ENCODE assay signal across 24 cellular contexts in the genomic region with DNA sequence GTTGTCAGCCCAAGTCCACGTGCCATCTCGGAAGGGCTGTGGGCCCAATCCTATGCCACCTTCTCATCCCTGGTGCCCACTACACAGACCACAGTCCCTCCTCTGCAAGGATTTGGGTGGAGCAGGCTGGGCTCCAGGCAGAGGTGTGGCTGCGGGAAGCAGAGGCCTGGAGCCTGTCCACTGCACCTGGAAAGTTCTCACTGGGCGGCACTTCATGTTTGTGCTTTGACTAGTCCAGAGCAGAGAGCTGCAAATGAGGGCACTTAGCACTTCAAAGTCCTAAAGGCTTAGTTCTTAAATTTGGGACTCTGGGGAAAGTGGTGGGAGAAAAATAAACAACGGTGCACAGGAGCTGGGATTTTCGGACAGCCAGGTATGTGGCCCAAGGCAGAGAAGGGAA.
A peak's percentile ranks its signal among the peaks of the same experiment; 100 is the strongest.
DNase-seq lines count a peak whose midpoint lies in the region; ATAC-seq, FAIRE-seq and TF ChIP-seq lines count a peak whose summit lies in the region.
"Had no signal": no experiment of that assay in that cellular context is flagged by ENCODE, and none has a peak within 500 bp of the region (broad histone marks: within the 10 kb centered on the region; RNA-seq: fewer than 3 reads in every experiment).

No MANE protein-coding gene starts in this region.

- H3K9me3 ChIP-seq in HepG2 (ENCODE audit: low read length) = no peaks in the 10 kb centered on the region
- H3K9me3 ChIP-seq in right lobe of liver = no peaks in the 10 kb centered on the region
- no peaks in the 10 kb centered on the region for H3K9me3 ChIP-seq in body of pancreas
- H3K9me3 ChIP-seq in esophagus muscularis mucosa = no peaks in the 10 kb centered on the region
- H3K9me3 ChIP-seq in upper lobe of left lung = no peaks in the 10 kb centered on the region
- H3K9me3 ChIP-seq in MG63 = no peaks in the 10 kb centered on the region
- H3K9me3 ChIP-seq: A549, Caco-2 had no signal

- intact Hi-C loops in HepG2 (cut with micrococcal nuclease; ENCODE audit: unreplicated experiment) (no loop called here), right lobe of liver (cut with DNase I) (no loop called here), body of pancreas (cut with DNase I) (no loop called here), esophagus muscularis mucosa (cut with DNase I) (no loop called here)

- no peak overlapping the region for H3K27ac ChIP-seq in HepG2 (ENCODE audit: extremely low read length, insufficient read depth, low read length)
- H3K27ac ChIP-seq in right lobe of liver = no peak overlapping the region
- H3K27ac ChIP-seq in body of pancreas = peak overlapping the region in 3 of 4 donors; percentile 2 to 41 (median 30)
- no peak overlapping the region for H3K27ac ChIP-seq in esophagus muscularis mucosa (replicated peaks in 1 of 4)
- no peak overlapping the region for H3K27ac ChIP-seq in upper lobe of left lung
- H3K27ac ChIP-seq: 22Rv1; A549; BLaER1 treated with 17β-estradiol and CSF1 and Interleukin-3, amounts not matched to agents 10 nM and 100 nM; C4-2B had no signal

- TF ChIP-seq CTCF in HepG2 (CRISPR knock-in tag; IDR thresholded peaks at IDR 0.05) = no peak
- no peak for TF ChIP-seq CTCF in right lobe of liver (IDR thresholded peaks at IDR 0.05)
- no peak for TF ChIP-seq CTCF in body of pancreas (IDR thresholded peaks at IDR 0.05)
- no peak for TF ChIP-seq CTCF in esophagus muscularis mucosa (IDR thresholded peaks at IDR 0.05)
- no peak for TF ChIP-seq CTCF in upper lobe of left lung (IDR thresholded peaks at IDR 0.05)

- 20% methylated on average over 6 of the region's 6 CpGs for WGBS in HepG2 (ENCODE audit: low lambda C conversion rate)
- 69% methylated on average over 4 of the region's 6 CpGs for WGBS in right lobe of liver (ENCODE audit: insufficient coverage, low coverage, low lambda C conversion rate, missing lambda C conversion rate)
- 53 to 67% methylated on average over 6 of the region's 6 CpGs for WGBS in body of pancreas, 2 donors
- 82% methylated on average over 6 of the region's 6 CpGs for WGBS in esophagus muscularis mucosa
- 83 to 87% methylated on average over 6 of the region's 6 CpGs for WGBS in upper lobe of left lung, 2 donors

- ATAC-seq in HepG2 = peak; percentile 34
- ATAC-seq in right lobe of liver = no peak
- ATAC-seq in body of pancreas = peak; percentile 94
- ATAC-seq in upper lobe of left lung (ENCODE audit: low FRiP score in 2 of 2) = peak; percentile 24 to 38
- no peak for ATAC-seq in GM18909 (IDR thresholded peaks at IDR 0.05; ENCODE audit: poor library complexity, unreplicated experiment)
- ATAC-seq in GM21737 (IDR thresholded peaks at IDR 0.05; ENCODE audit: unreplicated experiment) = no peak
- ATAC-seq: A549; CD8-positive, alpha-beta T cell; GM12878 had no signal

- CTCF ChIA-PET in HepG2 (lab: Yijun Ruan, JAX; ENCODE audit: low intra/inter-chr PET ratio, low total read pairs) = no interaction called here

- H3K4me1 ChIP-seq in HepG2 (ENCODE audit: insufficient read depth, low read length) (no peaks in the 10 kb centered on the region), right lobe of liver (no peaks in the 10 kb centered on the region), body of pancreas (peaks cover 12% of the 10 kb centered on the region), esophagus muscularis mucosa (no peaks in the 10 kb centered on the region), upper lobe of left lung (no peaks in the 10 kb centered on the region)
- H3K4me1 ChIP-seq: A549, Caco-2 had no signal

- H3K4me3 ChIP-seq in HepG2 (replicated peaks in 1 of 3; ENCODE audit: insufficient read depth in 1 of 3, low read depth in 2 of 3, low read length in 3 of 3) (no peak overlapping the region), right lobe of liver (no peak overlapping the region), body of pancreas (no peak overlapping the region), esophagus muscularis mucosa (no peak overlapping the region), upper lobe of left lung (no peak overlapping the region), MG63 (no peak overlapping the region)
- H3K4me3 ChIP-seq: A549; BLaER1 treated with 17β-estradiol and CSF1 and Interleukin-3, amounts not matched to agents 10 nM and 100 nM; GM12878 had no signal

- no peak for DNase-seq in HepG2 (ENCODE audit: low spot score)
- DNase-seq in right lobe of liver = no peak
- DNase-seq in body of pancreas = peak; percentile 67 to 81 (median 74)
- DNase-seq in esophagus muscularis mucosa (ENCODE audit: extremely low spot score) = peak; percentile 75
- no peak for DNase-seq in upper lobe of left lung
- DNase-seq in MG63 = no peak
- DNase-seq: AML-193; Caco-2; Calu3; CD4-positive, alpha-beta T cell; CD8-positive, alpha-beta T cell; DMS79 treated with DMSO at 0.1 percent for 48 hours; GDM1 had no signal

- no peak for TF ChIP-seq POLR2A in HepG2 (IDR thresholded peaks at IDR 0.05; ENCODE audit: insufficient read depth in 1 of 2, low read depth in 2 of 2, low read length in 2 of 2)
- no peak for TF ChIP-seq POLR2A in right lobe of liver (IDR thresholded peaks at IDR 0.05)
- no peak for TF ChIP-seq POLR2A in body of pancreas (IDR thresholded peaks at IDR 0.05)
- no peak for TF ChIP-seq POLR2A in esophagus muscularis mucosa (IDR thresholded peaks at IDR 0.05; ENCODE audit: low read depth)
- no peak for TF ChIP-seq POLR2A in upper lobe of left lung (IDR thresholded peaks at IDR 0.05)

- H3K4me2 ChIP-seq in HepG2 (ENCODE audit: low read depth, low read length) = no peak overlapping the region
- H3K4me2 ChIP-seq: A549; BLaER1 treated with 17β-estradiol and CSF1 and Interleukin-3, amounts not matched to agents 10 nM and 100 nM had no signal

- in situ Hi-C loops in HepG2 (cut with HindIII; ENCODE audit: extremely low pct_ligation_motif_present, low pct_unique_long_range_greater_than_20kb) = no loop called here

- no peak overlapping the region for H2AFZ ChIP-seq in HepG2 (ENCODE audit: low read length)

- H3K36me3 ChIP-seq in HepG2 (replicated peaks in 1 of 2; ENCODE audit: control insufficient read depth in 1 of 2, insufficient read depth in 2 of 2, low read length in 2 of 2) (no peaks in the 10 kb centered on the region), right lobe of liver (no peaks in the 10 kb centered on the region), body of pancreas (replicated peaks in 1 of 2; ENCODE audit: insufficient read depth in 1 of 2, low read depth in 2 of 2) (no peaks in the 10 kb centered on the region), esophagus muscularis mucosa (no peaks in the 10 kb centered on the region), upper lobe of left lung (no peaks in the 10 kb centered on the region), MG63 (no peaks in the 10 kb centered on the region)
- H3K36me3 ChIP-seq: BLaER1 treated with 17β-estradiol and CSF1 and Interleukin-3, amounts not matched to agents 10 nM and 100 nM had no signal

- BruUV-seq in HepG2 (replicated peaks; lab: Mats Ljungman, UMichigan) = no TSS peak

- TF ChIP-seq EP300 in HepG2 (IDR thresholded peaks at IDR 0.05; ENCODE audit: low read depth in 2 of 2, low read length in 2 of 2) (no peak), HepG2 (CRISPR knock-in tag; IDR thresholded peaks at IDR 0.05; ENCODE audit: borderline replicate concordance) (no peak), esophagus muscularis mucosa (IDR thresholded peaks at IDR 0.05) (no peak), upper lobe of left lung (IDR thresholded peaks at IDR 0.05) (no peak)

- no peaks in the 10 kb centered on the region for H3K27me3 ChIP-seq in HepG2 (ENCODE audit: control insufficient read depth in 1 of 2, insufficient read depth in 2 of 2, low read length in 2 of 2)
- H3K27me3 ChIP-seq in right lobe of liver = no peaks in the 10 kb centered on the region
- H3K27me3 ChIP-seq in body of pancreas = no peaks in the 10 kb centered on the region
- H3K27me3 ChIP-seq in esophagus muscularis mucosa = no peaks in the 10 kb centered on the region
- H3K27me3 ChIP-seq in upper lobe of left lung = no peaks in the 10 kb centered on the region
- no peaks in the 10 kb centered on the region for H3K27me3 ChIP-seq in MG63
- H3K27me3 ChIP-seq: BLaER1 treated with 17β-estradiol and CSF1 and Interleukin-3, amounts not matched to agents 10 nM and 100 nM had no signal

- no peak for FAIRE-seq in HepG2 (lab: Jason Lieb, UNC)
- FAIRE-seq: A549, D721Med, GM12878, GM12892, GM18507, GM19239 had no signal

- H3K79me2 ChIP-seq in HepG2 (ENCODE audit: insufficient read depth, low read length) = no peaks in the 10 kb centered on the region

- H4K20me1 ChIP-seq in HepG2 (ENCODE audit: insufficient read depth, low read length) = no peaks in the 10 kb centered on the region
- H4K20me1 ChIP-seq: BLaER1 treated with 17β-estradiol and CSF1 and Interleukin-3, amounts not matched to agents 10 nM and 100 nM had no signal

- no peak for TF ChIP-seq RAD21 in HepG2 (CRISPR knock-in tag; IDR thresholded peaks at IDR 0.05)

- POLR2A ChIA-PET in HepG2 (lab: Yijun Ruan, JAX) = no interaction called here

- no peak overlapping the region for H3K9ac ChIP-seq in HepG2 (ENCODE audit: insufficient read depth, low read depth, low read length)
- H3K9ac ChIP-seq: BLaER1 treated with 17β-estradiol and CSF1 and Interleukin-3, amounts not matched to agents 10 nM and 100 nM had no signal

TF ChIP-seq in HepG2, 621 proteins besides CTCF, POLR2A, EP300 and RAD21 (continues in another document):
- TF ChIP-seq, protein P1, sequence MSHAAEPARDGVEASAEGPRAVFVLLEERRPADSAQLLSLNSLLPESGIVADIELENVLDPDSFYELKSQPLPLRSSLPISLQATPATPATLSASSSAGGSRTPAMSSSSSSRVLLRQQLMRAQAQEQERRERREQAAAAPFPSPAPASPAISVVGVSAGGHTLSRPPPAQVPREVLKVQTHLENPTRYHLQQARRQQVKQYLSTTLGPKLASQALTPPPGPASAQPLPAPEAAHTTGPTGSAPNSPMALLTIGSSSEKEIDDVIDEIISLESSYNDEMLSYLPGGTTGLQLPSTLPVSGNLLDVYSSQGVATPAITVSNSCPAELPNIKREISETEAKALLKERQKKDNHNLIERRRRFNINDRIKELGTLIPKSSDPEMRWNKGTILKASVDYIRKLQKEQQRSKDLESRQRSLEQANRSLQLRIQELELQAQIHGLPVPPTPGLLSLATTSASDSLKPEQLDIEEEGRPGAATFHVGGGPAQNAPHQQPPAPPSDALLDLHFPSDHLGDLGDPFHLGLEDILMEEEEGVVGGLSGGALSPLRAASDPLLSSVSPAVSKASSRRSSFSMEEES (CRISPR knock-in tag; IDR thresholded peaks at IDR 0.05) = no peak
- TF ChIP-seq CEBPG (CRISPR knock-in tag; IDR thresholded peaks at IDR 0.05) = no peak
- TF ChIP-seq, protein P2, sequence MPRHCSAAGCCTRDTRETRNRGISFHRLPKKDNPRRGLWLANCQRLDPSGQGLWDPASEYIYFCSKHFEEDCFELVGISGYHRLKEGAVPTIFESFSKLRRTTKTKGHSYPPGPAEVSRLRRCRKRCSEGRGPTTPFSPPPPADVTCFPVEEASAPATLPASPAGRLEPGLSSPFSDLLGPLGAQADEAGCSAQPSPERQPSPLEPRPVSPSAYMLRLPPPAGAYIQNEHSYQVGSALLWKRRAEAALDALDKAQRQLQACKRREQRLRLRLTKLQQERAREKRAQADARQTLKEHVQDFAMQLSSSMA (CRISPR knock-in tag; IDR thresholded peaks at IDR 0.05) = no peak

Comparison
In these comparisons a context has a peak if more than half of its experiments do, and no peak if none do; other contexts are left out.
1. ATAC-seq: peak in HepG2 (single experiment), body of pancreas (single experiment) and upper lobe of left lung (2 of 2); none in right lobe of liver (0 of 4), GM18909 (single experiment) and GM21737 (single experiment).
2. DNase-seq: peak in body of pancreas (4 of 4) and esophagus muscularis mucosa (single experiment); none in HepG2 (single experiment), right lobe of liver (0 of 3), upper lobe of left lung (0 of 2) and MG63 (single experiment).
3. H3K27ac ChIP-seq: peak in body of pancreas (3 of 4); none in HepG2 (single experiment), right lobe of liver (0 of 3), esophagus muscularis mucosa (0 of 4) and upper lobe of left lung (0 of 4).